ENCODE assay signal across 9 cellular contexts in genomic region chr16:64498363-64498762, GRCh38.
"Had no signal": no experiment of that assay in that cellular context is flagged by ENCODE, and none has a peak within 500 bp of the region (broad histone marks: within the 10 kb centered on the region; RNA-seq: fewer than 3 reads in every experiment).

No MANE protein-coding gene starts in this region.

- H3K4me1 ChIP-seq: HAP-1 had no signal

- DNase-seq: GM23248, GOT3, H7, H9, HCEC 1CT, HFFc6 had no signal

- H2AFZ ChIP-seq: GM23248, GM23338 had no signal

- H3K4me2 ChIP-seq: GM23338 had no signal

- H3K9me3 ChIP-seq: HAP-1 had no signal

- ATAC-seq: GM23338, HCT116 had no signal

- H3K9ac ChIP-seq: GM23248 had no signal

- H3K4me3 ChIP-seq: GM23248, GM23338, HAP-1 had no signal

- H3K36me3 ChIP-seq: HAP-1 had no signal

- H3K27ac ChIP-seq: GM23248 had no signal
